Comparison of ENCODE assay signal across 33 cellular contexts in the genomic region with DNA sequence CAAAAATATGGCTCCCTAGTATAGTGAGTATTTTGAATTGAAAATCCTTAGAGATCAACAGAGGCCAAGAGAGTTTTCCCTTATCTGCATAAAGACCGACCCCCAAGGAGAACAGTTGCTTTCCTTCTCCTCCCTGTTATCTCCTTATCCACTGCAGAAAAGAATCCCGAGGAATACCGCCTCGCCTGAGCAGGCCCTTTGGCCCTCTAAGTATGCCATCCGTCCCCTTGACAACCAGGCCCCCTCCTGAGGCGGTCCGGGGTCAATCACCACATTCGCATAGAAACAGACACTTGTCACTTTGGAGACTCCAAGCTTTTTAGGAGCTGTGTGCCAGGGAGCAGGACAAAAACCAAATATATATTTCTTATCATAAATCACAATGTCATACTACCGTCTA. TPM values are rescaled to one million over a fixed set of nuclear protein-coding genes. Genes with fewer than 3 reads are reported as not detected.
"Had no signal": no experiment of that assay in that cellular context is flagged by ENCODE, and none has a peak within 500 bp of the region (broad histone marks: within the 10 kb centered on the region; RNA-seq: fewer than 3 reads in every experiment).

No MANE protein-coding gene starts in this region.

- H3K4me1 Mint-ChIP-seq: activated CD4-positive, alpha-beta T cell treated with anti-CD3 and anti-CD28 coated beads for 36 hours; activated naive CD4-positive, alpha-beta T cell treated with anti-CD3 and anti-CD28 coated beads, Interleukin-2, amount 10 ng/mL, durations not matched to agents 7 days and 5 days; activated naive CD8-positive, alpha-beta T cell treated with anti-CD3 and anti-CD28 coated beads, Interleukin-2, amount 50 U/mL, for 24 hours had no signal

- H3K4me3 ChIP-seq: Peyer's patch, SJSA1 had no signal

- H3K27ac ChIP-seq: Peyer's patch, SJSA1 had no signal

- H3K27me3 ChIP-seq: Peyer's patch had no signal

- H3K27ac Mint-ChIP-seq: activated CD4-positive, alpha-beta memory T cell treated with anti-CD3 and anti-CD28 coated beads for 36 hours; activated CD4-positive, alpha-beta T cell treated with anti-CD3 and anti-CD28 coated beads for 36 hours; activated CD4-positive, alpha-beta T cell treated with anti-CD3 and anti-CD28 coated beads, Interleukin-2, amount 10 ng/mL, durations not matched to agents 7 days and 5 days; activated naive CD4-positive, alpha-beta T cell treated with anti-CD3 and anti-CD28 coated beads, Interleukin-2, amount 10 ng/mL, durations not matched to agents 7 days and 5 days; activated naive CD8-positive, alpha-beta T cell; activated naive CD8-positive, alpha-beta T cell treated with anti-CD3 and anti-CD28 coated beads, Interleukin-2, amount 50 U/mL, for 24 hours; brain; T-helper 1 cell treated with Interleukin-12 subunit alpha and Interleukin-12 subunit beta and Interleukin-4 antibody, amounts not matched to agents 30 μg/mL and 1 μg/mL, for 36 hours; T-helper 2 cell treated with Interferon-gamma antibody and Interleukin-4, amounts not matched to agents 5 μg/mL and 100 μg/mL, for 36 hours had no signal

- H3K4me1 ChIP-seq: Peyer's patch, SJSA1 had no signal

- H3K36me3 Mint-ChIP-seq: activated CD4-positive, alpha-beta memory T cell treated with anti-CD3 and anti-CD28 coated beads for 36 hours; activated naive CD4-positive, alpha-beta T cell treated with anti-CD3 and anti-CD28 coated beads, Interleukin-2, amount 10 ng/mL, durations not matched to agents 7 days and 5 days; activated naive CD8-positive, alpha-beta T cell; brain had no signal

- H3K9me2 ChIP-seq: SK-N-SH had no signal

- H3K9me3 Mint-ChIP-seq: activated CD4-positive, alpha-beta memory T cell treated with anti-CD3 and anti-CD28 coated beads for 36 hours; activated CD4-positive, alpha-beta T cell treated with anti-CD3 and anti-CD28 coated beads, Interleukin-2, amount 10 ng/mL, durations not matched to agents 7 days and 5 days; activated naive CD4-positive, alpha-beta T cell treated with anti-CD3 and anti-CD28 coated beads, Interleukin-2, amount 10 ng/mL, durations not matched to agents 7 days and 5 days; activated naive CD8-positive, alpha-beta T cell treated with anti-CD3 and anti-CD28 coated beads, Interleukin-2, amount 50 U/mL, for 24 hours; brain; T-helper 1 cell treated with Interleukin-12 subunit alpha and Interleukin-12 subunit beta and Interleukin-4 antibody, amounts not matched to agents 30 μg/mL and 1 μg/mL, for 36 hours; T-helper 2 cell treated with Interferon-gamma antibody and Interleukin-4, amounts not matched to agents 5 μg/mL and 100 μg/mL, for 36 hours had no signal

- H3K27me3 Mint-ChIP-seq: activated CD4-positive, alpha-beta memory T cell treated with anti-CD3 and anti-CD28 coated beads for 36 hours; activated CD4-positive, alpha-beta T cell treated with anti-CD3 and anti-CD28 coated beads for 36 hours; activated naive CD8-positive, alpha-beta T cell had no signal

- H3K4me3 Mint-ChIP-seq: activated CD4-positive, alpha-beta memory T cell treated with anti-CD3 and anti-CD28 coated beads for 36 hours; activated CD4-positive, alpha-beta T cell treated with anti-CD3 and anti-CD28 coated beads for 36 hours; activated CD4-positive, alpha-beta T cell treated with anti-CD3 and anti-CD28 coated beads, Interleukin-2, amount 10 ng/mL, durations not matched to agents 7 days and 5 days; activated naive CD4-positive, alpha-beta T cell treated with anti-CD3 and anti-CD28 coated beads, Interleukin-2, amount 10 ng/mL, durations not matched to agents 7 days and 5 days; activated naive CD8-positive, alpha-beta T cell; activated naive CD8-positive, alpha-beta T cell treated with anti-CD3 and anti-CD28 coated beads, Interleukin-2, amount 50 U/mL, for 24 hours; brain; T-helper 1 cell treated with Interleukin-12 subunit alpha and Interleukin-12 subunit beta and Interleukin-4 antibody, amounts not matched to agents 30 μg/mL and 1 μg/mL, for 36 hours; T-helper 2 cell treated with Interferon-gamma antibody and Interleukin-4, amounts not matched to agents 5 μg/mL and 100 μg/mL, for 36 hours had no signal

- H3K9me3 ChIP-seq: Peyer's patch, SJSA1, SK-N-SH had no signal

- H3K4me2 ChIP-seq: SK-N-SH had no signal

- H3K36me3 ChIP-seq: Peyer's patch, SJSA1 had no signal

- DNase-seq: activated CD4-positive, alpha-beta memory T cell treated with anti-CD3 and anti-CD28 coated beads for 36 hours; activated CD4-positive, alpha-beta T cell treated with anti-CD3 and anti-CD28 coated beads for 36 hours; activated CD4-positive, alpha-beta T cell treated with anti-CD3 and anti-CD28 coated beads, Interleukin-2, amount 10 ng/mL, durations not matched to agents 7 days and 5 days; activated CD8-positive, alpha-beta memory T cell treated with anti-CD3 and anti-CD28 coated beads, Interleukin-2, amount 50 U/mL, for 4 hours; activated effector memory CD4-positive, alpha-beta T cell treated with Interleukin-2 at 50 U/mL for 16 hours; activated naive CD4-positive, alpha-beta T cell treated with anti-CD3 and anti-CD28 coated beads, Interleukin-2, amount 10 ng/mL, durations not matched to agents 7 days and 5 days; activated naive CD8-positive, alpha-beta T cell treated with anti-CD3 and anti-CD28 coated beads, Interleukin-2, amount 50 U/mL, for 24 hours; activated T-cell treated with anti-CD3 and anti-CD28 coated beads for 4 hours; activated T-cell treated with anti-CD3 and anti-CD28 coated beads, Interleukin-2, amount 50 U/mL, for 48 hours; anterior cingulate cortex; caudate nucleus; NCI-H1105; NCI-H1417 treated with DMSO at 0.1 percent for 48 hours; NCI-H1694; NCI-H2029; NCI-H2107; NCI-H2171; NCI-H510A; NCI-H526; NCI-H748 treated with DMSO at 0.1 percent for 48 hours; NK-92 treated with Interleukin-12 subunit alpha and Interleukin-12 subunit beta, amount 100 ng/mL, for 24 hours; PC-3; Peyer's patch; RPMI8226; SHP77 treated with DMSO at 0.1 percent for 48 hours; SK-N-SH had no signal

- H3K9ac ChIP-seq: SK-N-SH had no signal

RNA-seq across cellular contexts. Expression of a gene that starts 15.9 kb away (rescaled TPM):
- total RNA-seq: activated CD4-positive, alpha-beta memory T cell treated with anti-CD3 and anti-CD28 coated beads for 36 hours; activated CD4-positive, alpha-beta T cell treated with anti-CD3 and anti-CD28 coated beads for 36 hours; activated CD4-positive, alpha-beta T cell treated with anti-CD3 and anti-CD28 coated beads, Interleukin-2, amount 10 ng/mL, durations not matched to agents 7 days and 5 days; bronchial epithelial cell; MCF 10A; PC-3; Peyer's patch; SJSA1 had no signal
